In genomic region chr21:34615487-34615814, GRCh38 we compare ENCODE assay signal across 8 cellular contexts. TPM values are rescaled to one million over a fixed set of nuclear protein-coding genes. Genes with fewer than 3 reads are reported as not detected.
DNase-seq lines count a peak whose midpoint lies in the region; ATAC-seq, FAIRE-seq and TF ChIP-seq lines count a peak whose summit lies in the region.

No MANE protein-coding gene starts in this region.

- H3K9me3 Mint-ChIP-seq in activated naive CD4-positive, alpha-beta T cell treated with anti-CD3 and anti-CD28 coated beads, Interleukin-2, amount 50 U/mL, for 72 hours = no peaks in the 10 kb centered on the region

- peak overlapping the region; percentile 81 to 91 for H3K27ac Mint-ChIP-seq in activated naive CD4-positive, alpha-beta T cell treated with anti-CD3 and anti-CD28 coated beads, Interleukin-2, amount 50 U/mL, for 72 hours

- TF ChIP-seq CTCF in heart right ventricle (IDR thresholded peaks at IDR 0.05) = no peak
- TF ChIP-seq CTCF in HepG2 (CRISPR knock-in tag; IDR thresholded peaks at IDR 0.05) = no peak

- peak overlapping the region; percentile 90 for H3K4me2 ChIP-seq in HepG2 (ENCODE audit: low read depth, low read length)

- H3K27me3 ChIP-seq in heart right ventricle (no peaks in the 10 kb centered on the region), HepG2 (ENCODE audit: control insufficient read depth in 1 of 2, insufficient read depth in 2 of 2, low read length in 2 of 2) (peaks cover 0 to 28% of the 10 kb centered on the region in 2 experiments; a peak in 2 of 5 replicates)

- peak in 5 of 8 donors; percentile 2 to 41 (median 29) for ATAC-seq in heart right ventricle
- no peak for ATAC-seq in left ventricle myocardium superior
- ATAC-seq in activated naive CD4-positive, alpha-beta T cell treated with anti-CD3 and anti-CD28 coated beads, Interleukin-2, amount 50 U/mL, for 72 hours = peak in 1 of 2 donors; percentile 22
- ATAC-seq in HepG2 = no peak
- no peak for ATAC-seq in left lobe of liver
- no peak for ATAC-seq in HG03378 (IDR thresholded peaks at IDR 0.05; ENCODE audit: unreplicated experiment)

- POLR2A ChIA-PET in HepG2 (lab: Yijun Ruan, JAX) = interaction anchor here (0.6 kb wide), 1 partner anchor 93 kb away, joined by 3 read pairs; no protein-coding TSS in a partner anchor

- CTCF ChIA-PET in HepG2 (lab: Yijun Ruan, JAX; ENCODE audit: low intra/inter-chr PET ratio, low total read pairs) = no interaction called here

- no peak for TF ChIP-seq RAD21 in HepG2 (CRISPR knock-in tag; IDR thresholded peaks at IDR 0.05)

- no peaks in the 10 kb centered on the region for H3K36me3 ChIP-seq in heart right ventricle
- no peaks in the 10 kb centered on the region for H3K36me3 ChIP-seq in HepG2 (replicated peaks in 1 of 2; ENCODE audit: control insufficient read depth in 1 of 2, insufficient read depth in 2 of 2, low read length in 2 of 2)
- no peaks in the 10 kb centered on the region for H3K36me3 ChIP-seq in urinary bladder (ENCODE audit: insufficient read depth)

- peak overlapping the region; percentile 70 for H2AFZ ChIP-seq in HepG2 (ENCODE audit: low read length)

- 1% methylated on average over 8 of the region's 8 CpGs for WGBS in heart right ventricle, 2 donors
- WGBS in HepG2 (ENCODE audit: low lambda C conversion rate) = 0% methylated on average over 4 of the region's 8 CpGs
- 1% methylated on average over 8 of the region's 8 CpGs for WGBS in urinary bladder

- in situ Hi-C loops in HepG2 (cut with HindIII; ENCODE audit: extremely low pct_ligation_motif_present, low pct_unique_long_range_greater_than_20kb) = no loop called here

- peak overlapping the region; percentile 64 to 97 (median 91) for H3K27ac ChIP-seq in heart right ventricle
- no peak overlapping the region for H3K27ac ChIP-seq in HepG2 (ENCODE audit: extremely low read length, insufficient read depth, low read length)
- H3K27ac ChIP-seq in urinary bladder (ENCODE audit: low read depth) = peak overlapping the region; percentile 68

- H3K9me3 ChIP-seq in heart right ventricle (no peaks in the 10 kb centered on the region), HepG2 (ENCODE audit: low read length) (no peaks in the 10 kb centered on the region)

- no peaks in the 10 kb centered on the region for H4K20me1 ChIP-seq in HepG2 (ENCODE audit: insufficient read depth, low read length)

- TF ChIP-seq POLR2A in HepG2 (IDR thresholded peaks at IDR 0.05; ENCODE audit: insufficient read depth in 1 of 2, low read depth in 2 of 2, low read length in 2 of 2) = no peak

- DNase-seq in heart right ventricle = no peak
- DNase-seq in left ventricle myocardium superior = no peak
- DNase-seq in activated naive CD4-positive, alpha-beta T cell treated with anti-CD3 and anti-CD28 coated beads, Interleukin-2, amount 50 U/mL, for 72 hours (ENCODE audit: low spot score in 2 of 2) = no peak
- no peak for DNase-seq in HepG2 (ENCODE audit: low spot score)
- DNase-seq in left lobe of liver (ENCODE audit: low spot score) = no peak
- DNase-seq in cerebellum (ENCODE audit: low spot score) = no peak

- H3K79me2 ChIP-seq in HepG2 (ENCODE audit: insufficient read depth, low read length) = no peaks in the 10 kb centered on the region

- H3K9ac ChIP-seq in HepG2 (ENCODE audit: insufficient read depth, low read depth, low read length) = peak overlapping the region; percentile 57; the same call in 1 of the 2 replicates

- H3K4me3 ChIP-seq in heart right ventricle (peak overlapping the region; percentile 36 to 87 (median 74)), HepG2 (replicated peaks in 1 of 3; ENCODE audit: insufficient read depth in 1 of 3, low read depth in 2 of 3, low read length in 3 of 3) (peak overlapping the region; percentile 40 to 88 (median 58)), urinary bladder (ENCODE audit: low read depth, low read length) (peak overlapping the region; percentile 78)

- FAIRE-seq in HepG2 (lab: Jason Lieb, UNC) = no peak

- H3K36me3 Mint-ChIP-seq in activated naive CD4-positive, alpha-beta T cell treated with anti-CD3 and anti-CD28 coated beads, Interleukin-2, amount 50 U/mL, for 72 hours = peaks cover 0 to 4% of the 10 kb centered on the region in 2 donors

- BruUV-seq in HepG2 (replicated peaks; lab: Mats Ljungman, UMichigan) = no TSS peak

- TF ChIP-seq EP300 in HepG2 (IDR thresholded peaks at IDR 0.05; ENCODE audit: low read depth in 2 of 2, low read length in 2 of 2) = no peak
- no peak for TF ChIP-seq EP300 in HepG2 (CRISPR knock-in tag; IDR thresholded peaks at IDR 0.05; ENCODE audit: borderline replicate concordance)

- H3K4me1 ChIP-seq in heart right ventricle (peaks cover 0 to 56% (median 25%) of the 10 kb centered on the region in 9 donors), HepG2 (ENCODE audit: insufficient read depth, low read length) (peaks cover 32% of the 10 kb centered on the region), urinary bladder (ENCODE audit: insufficient read depth) (no peaks in the 10 kb centered on the region)

- intact Hi-C loops in heart right ventricle (cut with DNase I) = loop anchor here in 2 of 10 donors (10.0 kb wide), 2 partner anchors 541 to 701 kb away; partner anchors contain the start of genes ATP5PO (in 1 of the 2), MRPS6 (in 1 of the 2) and SLC5A3 (in 1 of the 2)
- intact Hi-C loops in left ventricle myocardium superior (cut with micrococcal nuclease) = no loop called here
- intact Hi-C loops in HepG2 (cut with micrococcal nuclease; ENCODE audit: unreplicated experiment) = loop anchor here (1.0 kb wide), 1 partner anchor 93 kb away; no protein-coding TSS in a partner anchor

TF ChIP-seq in HepG2, 621 proteins besides CTCF, POLR2A, EP300 and RAD21 (continues in another document):
- TF ChIP-seq ZNF776 (CRISPR knock-in tag; IDR thresholded peaks at IDR 0.05) = no peak

RNA-seq across cellular contexts. Expression of gene RCAN1, which starts 0.5 kb away (rescaled TPM):
- total RNA-seq in heart right ventricle (100 to 1,000 TPM in 3 of 10 donors, 10 to 100 TPM in 7; 30.8 to 389 (median 62.2) TPM), left ventricle myocardium superior (36.7 TPM), HepG2 (2016; rRNA removed; fragmentation: Illumina TruSeq; extraction: Trizol) (34.1 and 35.1 TPM in 2 replicates), urinary bladder (27.4 TPM), left lobe of liver (32.6 TPM), cerebellum (30.2 TPM)
- polyA plus RNA-seq in heart right ventricle (10 to 100 TPM; 24.1 to 62.2 TPM), HepG2 (2011; rRNA removed) (8.5 and 9.4 TPM in 2 replicates), urinary bladder (26.6 TPM)
- total RNA-seq in activated naive CD4-positive, alpha-beta T cell treated with anti-CD3 and anti-CD28 coated beads, Interleukin-2, amount 50 U/mL, for 72 hours = 1 to 10 TPM; 2.9 to 7.4 TPM
- total RNA-seq in HepG2 (2016; cell fraction: cytosol; rRNA removed; fragmentation: Illumina TruSeq; extraction: Trizol; ENCODE audit: low read depth) = 7.0 and 9.0 TPM in 2 replicates
- total RNA-seq in HepG2 (2016; cell fraction: insoluble cytoplasmic fraction; rRNA removed; fragmentation: Illumina TruSeq; extraction: Trizol) = 34.2 and 35.1 TPM in 2 replicates
- 18.9 and 22.0 TPM in 2 replicates for total RNA-seq in HepG2 (2016; cell fraction: membrane; rRNA removed; fragmentation: Illumina TruSeq; extraction: Trizol)
- total RNA-seq in HepG2 (2016; cell fraction: nucleus; rRNA removed; fragmentation: Illumina TruSeq; extraction: Trizol) = 25.9 and 26.8 TPM in 2 replicates
- 5.5 and 8.2 TPM in 2 replicates for polyA plus RNA-seq in HepG2 (2011; cell fraction: cytosol; rRNA removed)
- polyA plus RNA-seq in HepG2 (2011; cell fraction: nucleus; rRNA removed) = 6.0 and 7.7 TPM in 2 replicates
- polyA plus RNA-seq in HepG2 (2012) = 10.5 and 13.0 TPM in 2 replicates
- 5.4 and 6.4 TPM in 2 replicates for polyA plus RNA-seq in HepG2 (2016; cell fraction: cytosol; fragmentation: Illumina TruSeq; extraction: Trizol; ENCODE audit: low read depth)
- polyA plus RNA-seq in HepG2 (2016; cell fraction: insoluble cytoplasmic fraction; fragmentation: Illumina TruSeq; extraction: Trizol; ENCODE audit: low read depth) = 34.4 and 35.4 TPM in 2 replicates
- 14.7 and 15.5 TPM in 2 replicates for polyA plus RNA-seq in HepG2 (2016; cell fraction: membrane; fragmentation: Illumina TruSeq; extraction: Trizol; ENCODE audit: low read depth)
- 25.3 and 26.9 TPM in 2 replicates for polyA plus RNA-seq in HepG2 (2016; cell fraction: nucleus; fragmentation: Illumina TruSeq; extraction: Trizol; ENCODE audit: insufficient read depth, low read depth)
- polyA minus RNA-seq in HepG2 (2011; rRNA and poly(A)+ RNA removed; ENCODE audit: low replicate concordance) = 9.4 and 14.1 TPM in 2 replicates
- 8.4 and 9.4 TPM in 2 replicates for polyA minus RNA-seq in HepG2 (2011; cell fraction: cytosol; rRNA and poly(A)+ RNA removed)
- 19.4 and 30.5 TPM in 2 replicates for polyA minus RNA-seq in HepG2 (2011; cell fraction: nucleus; rRNA and poly(A)+ RNA removed)

RNA-seq across cellular contexts. Expression of gene CLIC6, which starts 53.3 kb away (rescaled TPM):
- total RNA-seq in heart right ventricle = 1 to 10 TPM in 7 of 10 donors, under 1 TPM in 3; 0.21 to 8.1 (median 3.0) TPM
- polyA plus RNA-seq in heart right ventricle = 1 to 10 TPM in 1 of 2 donors, under 1 TPM in 1; 0.71 to 2.6 TPM
- total RNA-seq in left ventricle myocardium superior = 11.2 TPM
- total RNA-seq in activated naive CD4-positive, alpha-beta T cell treated with anti-CD3 and anti-CD28 coated beads, Interleukin-2, amount 50 U/mL, for 72 hours = under 1 TPM; 0.07 to 0.31 TPM
- total RNA-seq in HepG2 (2016; rRNA removed; fragmentation: Illumina TruSeq; extraction: Trizol) = not detected in 2 replicates
- total RNA-seq in HepG2 (2016; cell fraction: cytosol; rRNA removed; fragmentation: Illumina TruSeq; extraction: Trizol; ENCODE audit: low read depth) = not detected in 2 replicates
- total RNA-seq in HepG2 (2016; cell fraction: insoluble cytoplasmic fraction; rRNA removed; fragmentation: Illumina TruSeq; extraction: Trizol) = not detected in 2 replicates
- not detected in 2 replicates for total RNA-seq in HepG2 (2016; cell fraction: membrane; rRNA removed; fragmentation: Illumina TruSeq; extraction: Trizol)
- not detected in 2 replicates for total RNA-seq in HepG2 (2016; cell fraction: nucleus; rRNA removed; fragmentation: Illumina TruSeq; extraction: Trizol)
- polyA plus RNA-seq in HepG2 (2011; rRNA removed) = not detected in 2 replicates
- not detected in 2 replicates for polyA plus RNA-seq in HepG2 (2011; cell fraction: cytosol; rRNA removed)
- not detected in 2 replicates for polyA plus RNA-seq in HepG2 (2011; cell fraction: nucleus; rRNA removed)
- polyA plus RNA-seq in HepG2 (2012) = not detected in 2 replicates
- not detected in 2 replicates for polyA plus RNA-seq in HepG2 (2016; cell fraction: cytosol; fragmentation: Illumina TruSeq; extraction: Trizol; ENCODE audit: low read depth)
- polyA plus RNA-seq in HepG2 (2016; cell fraction: insoluble cytoplasmic fraction; fragmentation: Illumina TruSeq; extraction: Trizol; ENCODE audit: low read depth) = not detected in 2 replicates
- polyA plus RNA-seq in HepG2 (2016; cell fraction: membrane; fragmentation: Illumina TruSeq; extraction: Trizol; ENCODE audit: low read depth) = not detected in 2 replicates
- polyA plus RNA-seq in HepG2 (2016; cell fraction: nucleus; fragmentation: Illumina TruSeq; extraction: Trizol; ENCODE audit: insufficient read depth, low read depth) = not detected in 2 replicates
- not detected in 2 replicates for polyA minus RNA-seq in HepG2 (2011; rRNA and poly(A)+ RNA removed; ENCODE audit: low replicate concordance)
- polyA minus RNA-seq in HepG2 (2011; cell fraction: cytosol; rRNA and poly(A)+ RNA removed) = not detected in 2 replicates
- not detected in 2 replicates for polyA minus RNA-seq in HepG2 (2011; cell fraction: nucleus; rRNA and poly(A)+ RNA removed)
- total RNA-seq in urinary bladder = 17.2 TPM
- polyA plus RNA-seq in urinary bladder = 4.6 TPM
- total RNA-seq in left lobe of liver = 0.45 TPM
- 0.18 TPM for total RNA-seq in cerebellum

Comparison
In these comparisons a context has a peak if more than half of its experiments do, and no peak if none do; other contexts are left out.
1. ATAC-seq: peak in heart right ventricle (5 of 8); none in left ventricle myocardium superior (single experiment), HepG2 (single experiment), left lobe of liver (single experiment) and HG03378 (single experiment).
2. Peak in every context shown above with its lines, with median percentiles within 50 percentile points of each other: H3K4me3 ChIP-seq.